8 cellular contexts compared by ENCODE assay signal in the genomic region with DNA sequence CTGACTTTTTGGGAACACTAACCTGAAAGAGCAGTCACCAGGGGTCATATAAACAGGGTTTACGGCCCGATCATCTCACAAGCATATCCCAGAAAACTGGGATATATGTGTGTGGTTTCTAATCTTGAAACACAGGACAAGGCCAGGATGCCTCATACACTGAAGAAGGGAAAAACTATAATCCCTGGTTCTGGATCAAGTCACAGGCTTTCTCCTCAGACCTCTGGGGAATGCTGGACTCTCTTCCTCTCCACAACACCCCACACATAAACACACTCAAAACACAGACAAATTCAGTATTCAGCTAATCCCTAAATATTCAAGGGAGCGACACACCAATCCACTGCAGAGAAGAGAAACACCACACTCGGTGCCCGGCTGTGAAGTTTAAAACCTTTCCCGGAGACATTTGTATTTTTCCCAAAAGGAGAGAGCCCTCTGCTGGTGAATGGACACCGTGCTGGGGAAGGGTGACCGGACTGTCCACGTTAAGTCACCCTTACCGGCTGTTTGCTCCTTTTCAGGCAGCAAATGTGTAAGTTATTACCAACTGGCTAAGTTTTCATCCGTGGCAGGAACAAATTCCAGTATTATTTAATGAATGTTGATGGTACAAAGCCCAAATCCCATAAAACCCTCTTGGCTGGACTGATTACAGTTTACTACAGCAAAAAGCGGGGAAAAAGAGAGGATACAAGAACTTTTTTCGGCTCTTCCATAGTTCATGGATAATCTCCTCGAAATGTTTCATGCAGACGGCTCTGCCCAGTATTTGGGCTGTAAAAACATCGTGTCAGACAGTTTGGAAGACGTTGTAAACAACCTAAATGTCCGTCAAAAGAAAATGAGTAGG.
DNase-seq lines count a peak whose midpoint lies in the region; ATAC-seq and TF ChIP-seq lines count a peak whose summit lies in the region.

No MANE protein-coding gene starts in this region.

- peak overlapping the region; percentile 62 for H3K27ac ChIP-seq in VCaP
- peak overlapping the region; percentile 4 for H3K27ac ChIP-seq in parathyroid adenoma

- no peaks in the 10 kb centered on the region for H3K27me3 ChIP-seq in parathyroid adenoma (ENCODE audit: control insufficient read depth, insufficient read depth, low read length)

- no peaks in the 10 kb centered on the region for H3K36me3 Mint-ChIP-seq in activated T-cell treated with anti-CD3 and anti-CD28 coated beads, Interleukin-2, amount 50 U/mL, for 72 hours (ENCODE audit: insufficient read depth in 2 of 2)

- no peak overlapping the region for H3K9ac ChIP-seq in parathyroid adenoma

- no peak overlapping the region for H3K27ac Mint-ChIP-seq in activated T-cell treated with anti-CD3 and anti-CD28 coated beads, Interleukin-2, amount 50 U/mL, for 72 hours

- peak; percentile 2 to 11 for DNase-seq in activated T-cell treated with anti-CD3 and anti-CD28 coated beads, Interleukin-2, amount 50 U/mL, for 72 hours
- no peak for DNase-seq in activated T-cell treated with anti-CD3 and anti-CD28 coated beads, Interleukin-2, amount 50 U/mL, for 1 hour
- DNase-seq in NCI-H1105 treated with DMSO at 0.1 percent for 48 hours (lab: John Stamatoyannopoulos, UW), result peak; percentile 34
- DNase-seq in glomerular visceral epithelial cell (ENCODE audit: extremely low spot score), result peak; percentile 64

- TF ChIP-seq CTCF in VCaP (conservative IDR thresholded peaks at IDR 0.05), result peak; percentile 96
- TF ChIP-seq CTCF in parathyroid adenoma (IDR thresholded peaks at IDR 0.05), result peak; percentile 90

- no peaks in the 10 kb centered on the region for H3K9me3 ChIP-seq in parathyroid adenoma (ENCODE audit: control insufficient read depth, low read length)

- peak overlapping the region; percentile 59 for H3K4me2 ChIP-seq in parathyroid adenoma (ENCODE audit: low read length)

- no peaks in the 10 kb centered on the region for H3K79me2 ChIP-seq in parathyroid adenoma

- ATAC-seq in activated T-cell treated with anti-CD3 and anti-CD28 coated beads, Interleukin-2, amount 50 U/mL, for 72 hours (replicated peaks in 1 of 2), result no peak
- no peak for ATAC-seq in HG03039 (IDR thresholded peaks at IDR 0.05; ENCODE audit: unreplicated experiment)
- no peak for ATAC-seq in GM21381 (IDR thresholded peaks at IDR 0.05; ENCODE audit: unreplicated experiment)

- no peaks in the 10 kb centered on the region for H3K27me3 Mint-ChIP-seq in activated T-cell treated with anti-CD3 and anti-CD28 coated beads, Interleukin-2, amount 50 U/mL, for 72 hours (ENCODE audit: low read depth)

- H2AFZ ChIP-seq in parathyroid adenoma, result peak overlapping the region; percentile 82

- H3K4me1 Mint-ChIP-seq in activated T-cell treated with anti-CD3 and anti-CD28 coated beads, Interleukin-2, amount 50 U/mL, for 72 hours (ENCODE audit: low read depth), result no peaks in the 10 kb centered on the region

- no peaks in the 10 kb centered on the region for H3K9me3 Mint-ChIP-seq in activated T-cell treated with anti-CD3 and anti-CD28 coated beads, Interleukin-2, amount 50 U/mL, for 72 hours

- H3K36me3 ChIP-seq in parathyroid adenoma (ENCODE audit: control insufficient read depth, insufficient read depth, low read length), result no peaks in the 10 kb centered on the region

- H3K4me3 Mint-ChIP-seq in activated T-cell treated with anti-CD3 and anti-CD28 coated beads, Interleukin-2, amount 50 U/mL, for 72 hours, result no peak overlapping the region

- H3K4me1 ChIP-seq in parathyroid adenoma, result peaks cover 12% of the 10 kb centered on the region

- H3K4me3 ChIP-seq in parathyroid adenoma (ENCODE audit: low read depth, low read length), result peak overlapping the region; percentile 8
